In genomic region chr5:108266235-108266634, GRCh38 we compare ENCODE assay signal across 12 cellular contexts.
DNase-seq lines count a peak whose midpoint lies in the region; ATAC-seq, FAIRE-seq and TF ChIP-seq lines count a peak whose summit lies in the region.
"Had no signal": no experiment of that assay in that cellular context is flagged by ENCODE, and none has a peak within 500 bp of the region (broad histone marks: within the 10 kb centered on the region; RNA-seq: fewer than 3 reads in every experiment).

No MANE protein-coding gene starts in this region.

- no peak for TF ChIP-seq CTCF in omental fat pad (IDR thresholded peaks at IDR 0.05)

- DNase-seq in HT-29 (ENCODE audit: low spot score) (peak; percentile 1), RCC 7860 (ENCODE audit: low spot score) (peak; percentile 31), omental fat pad (ENCODE audit: low spot score) (no peak), islet precursor cell (no peak)
- no peak for DNase-seq in activated CD8-positive, alpha-beta memory T cell treated with anti-CD3 and anti-CD28 coated beads for 24 hours
- DNase-seq: activated CD4-positive, alpha-beta memory T cell treated with anti-CD3 and anti-CD28 coated beads, Interleukin-2, amount 10 ng/mL, durations not matched to agents 7 days and 5 days; C1 segment of cervical spinal cord; DND-41; lower lobe of right lung had no signal

- FAIRE-seq in RCC 7860 (lab: Jason Lieb, UNC) = peak; percentile 11

- ATAC-seq in esophagus mucosa (peak; percentile 59), omental fat pad (ENCODE audit: low FRiP score) (peak; percentile 57), GM18520 (IDR thresholded peaks at IDR 0.05; ENCODE audit: unreplicated experiment) (no peak), HG02571 (IDR thresholded peaks at IDR 0.05; ENCODE audit: unreplicated experiment) (no peak)
- ATAC-seq: lower lobe of right lung had no signal

Comparison
In these comparisons a context has a peak if more than half of its experiments do, and no peak if none do; other contexts are left out.
1. DNase-seq: peak in HT-29 (single experiment) and RCC 7860 (single experiment); none in omental fat pad (single experiment), islet precursor cell (single experiment) and activated CD8-positive, alpha-beta memory T cell treated with anti-CD3 and anti-CD28 coated beads for 24 hours (single experiment).
2. ATAC-seq: peak in esophagus mucosa (single experiment) and omental fat pad (single experiment); none in GM18520 (single experiment) and HG02571 (single experiment).